ENCODE assay signal across 8 cellular contexts in genomic region chr9:133048595-133048994, GRCh38. TPM values are rescaled to one million over a fixed set of nuclear protein-coding genes. Genes with fewer than 3 reads are reported as not detected.
DNase-seq lines count a peak whose midpoint lies in the region; ATAC-seq and TF ChIP-seq lines count a peak whose summit lies in the region.

No MANE protein-coding gene starts in this region.

- TF ChIP-seq RAD21 in SK-N-SH (IDR thresholded peaks at IDR 0.05; ENCODE audit: low read length): peak; percentile 43

- H3K79me2 ChIP-seq in SK-N-SH (ENCODE audit: insufficient read depth): no peaks in the 10 kb centered on the region

- TF ChIP-seq CTCF in AG04450 (IDR thresholded peaks at IDR 0.05; ENCODE audit: low read depth, low read length): peak; percentile 44
- peak; percentile 39 for TF ChIP-seq CTCF in GM12865 (IDR thresholded peaks at IDR 0.05; ENCODE audit: insufficient read depth, low read depth, low read length, missing control alignments)
- peak; percentile 35; the same call in 1 of the 2 replicates for TF ChIP-seq CTCF in SK-N-SH (IDR thresholded peaks at IDR 0.05)
- TF ChIP-seq CTCF in fibroblast of pulmonary artery (IDR thresholded peaks at IDR 0.05; ENCODE audit: low read length, missing control alignments): peak; percentile 37

- H3K27ac ChIP-seq in AG04450 (ENCODE audit: low read depth, low read length): no peak overlapping the region
- H3K27ac ChIP-seq in SK-N-SH (ENCODE audit: low read depth in 2 of 2, low read length in 1 of 2): no peak overlapping the region

- H3K9ac ChIP-seq in SK-N-SH: no peak overlapping the region

- no peaks in the 10 kb centered on the region for H3K27me3 ChIP-seq in AG04450 (ENCODE audit: control insufficient read depth, insufficient read depth, low read length)
- no peaks in the 10 kb centered on the region for H3K27me3 ChIP-seq in SK-N-SH (ENCODE audit: insufficient read depth)

- no peak overlapping the region for H3K4me3 ChIP-seq in AG04450 (ENCODE audit: low read depth, low read length)
- no peak overlapping the region for H3K4me3 ChIP-seq in GM12865 (ENCODE audit: low read depth, low read length)
- H3K4me3 ChIP-seq in SK-N-SH (ENCODE audit: low read depth in 2 of 2, low read length in 1 of 2): no peak overlapping the region
- H3K4me3 ChIP-seq in fibroblast of pulmonary artery (replicated peaks; ENCODE audit: low read depth, low read length): no peak overlapping the region

- H3K4me2 ChIP-seq in SK-N-SH: no peak overlapping the region

- CTCF ChIA-PET in AG04450 (lab: Charles Lee) (interaction anchor here (0.7 to 4.7 kb wide), 6 partner anchors 13 to 131 kb away, joined by 3 to 23 read pairs (median 4); no protein-coding TSS in a partner anchor), SK-N-SH (lab: Yijun Ruan, JAX) (interaction anchor here (0.6 to 2.3 kb wide), 6 partner anchors 15 to 100 kb away, joined by 3 to 12 read pairs (median 3); no protein-coding TSS in a partner anchor)

- H3K9me2 ChIP-seq in SK-N-SH: no peaks in the 10 kb centered on the region

- no peaks in the 10 kb centered on the region for H4K20me1 ChIP-seq in SK-N-SH (ENCODE audit: insufficient read depth)

- H3K9me3 ChIP-seq in AG04450 (ENCODE audit: control insufficient read depth, insufficient read depth, low read length) (no peaks in the 10 kb centered on the region), SK-N-SH (no peaks in the 10 kb centered on the region)

- POLR2A ChIA-PET in AG04450 (lab: Yijun Ruan, JAX) (interaction anchor here (0.6 kb wide), 1 partner anchor 15 kb away, joined by 4 read pairs; no protein-coding TSS in a partner anchor), SK-N-SH (lab: Yijun Ruan, JAX) (interaction anchor here (1.1 kb wide), 1 partner anchor 65 kb away, joined by 3 read pairs; no protein-coding TSS in a partner anchor)

- TF ChIP-seq EP300 in SK-N-SH (IDR thresholded peaks at IDR 0.05; ENCODE audit: borderline replicate concordance in 1 of 2, low read depth in 1 of 2, low read length in 1 of 2): no peak

- 63% methylated on average over 2 of the region's 5 CpGs for WGBS in SK-N-SH (ENCODE audit: low lambda C conversion rate)

- H3K36me3 ChIP-seq in SK-N-SH (replicated peaks in 1 of 2; ENCODE audit: control insufficient read depth in 1 of 2, insufficient read depth in 2 of 2, low read length in 1 of 2): peaks cover 13 to 56% of the 10 kb centered on the region in 2 experiments

- no peaks in the 10 kb centered on the region for H3F3A ChIP-seq in SK-N-SH (replicated peaks; ENCODE audit: insufficient read depth)

- DNase-seq in AG04450 (ENCODE audit: low read depth, low spot score): no peak
- DNase-seq in GM12865 (ENCODE audit: low read depth): peak; percentile 34
- DNase-seq in SK-N-SH: peak; percentile 58
- DNase-seq in fibroblast of pulmonary artery (ENCODE audit: low read depth): peak; percentile 26
- DNase-seq in stimulated activated naive CD8-positive, alpha-beta T cell treated with anti-CD3 and anti-CD28 coated beads, Interleukin-15, Interleukin-2, amounts not matched to agents 100 U/mL and 50 U/mL, for 24 hours: peak; percentile 19
- no peak for DNase-seq in NCI-H774 (lab: John Stamatoyannopoulos, UW)
- no peak for DNase-seq in activated effector memory CD4-positive, alpha-beta T cell treated with Interleukin-2 at 50 U/mL for 16 hours
- no peak for DNase-seq in activated CD4-positive, CD25-positive, alpha-beta regulatory T cell treated with anti-CD3 and anti-CD28 coated beads, Interleukin-2, amount 50 U/mL, for 72 hours

- ATAC-seq in stimulated activated naive CD8-positive, alpha-beta T cell treated with anti-CD3 and anti-CD28 coated beads, Interleukin-15, Interleukin-2, amounts not matched to agents 100 U/mL and 50 U/mL, for 24 hours: peak; percentile 69

- no peaks in the 10 kb centered on the region for H3K4me1 ChIP-seq in SK-N-SH (ENCODE audit: control insufficient read depth in 1 of 2, insufficient read depth in 2 of 2, low read depth in 1 of 2, low read length in 1 of 2)

- H2AFZ ChIP-seq in SK-N-SH (ENCODE audit: low read depth): no peak overlapping the region

TF ChIP-seq in SK-N-SH, 30 proteins besides CTCF, POLR2A, EP300 and RAD21:
- TF ChIP-seq SMC3 (IDR thresholded peaks at IDR 0.05; ENCODE audit: low read depth, low read length) (peak; percentile 24; the same call in 1 of the 2 replicates), REST (IDR thresholded peaks at IDR 0.05; ENCODE audit: low read depth, low read length) (no peak)
TF ChIP-seq in SK-N-SH: peak in this region for 1.

RNA-seq across cellular contexts. Expression of gene CEL, which starts 13.2 kb away (rescaled TPM):
- polyA plus RNA-seq in AG04450 (2011; rRNA removed) (0.24 and 0.41 TPM in 2 replicates), SK-N-SH (2012; rRNA removed) (0.75 and 0.87 TPM in 2 replicates)
- polyA minus RNA-seq in AG04450 (2011; rRNA and poly(A)+ RNA removed): 0.22 and 0.32 TPM in 2 replicates
- polyA plus RNA-seq in SK-N-SH (2012; cell fraction: cytosol; rRNA removed): 0.24 and 0.35 TPM in 2 replicates
- 6.3 and 7.8 TPM in 2 replicates for polyA plus RNA-seq in SK-N-SH (2012; cell fraction: nucleus; rRNA removed)

RNA-seq across cellular contexts. Expression of gene GTF3C5, which starts 17.8 kb away (rescaled TPM):
- polyA plus RNA-seq in AG04450 (2011; rRNA removed) (36.4 and 39.2 TPM in 2 replicates), SK-N-SH (2012; rRNA removed) (57.3 and 59.1 TPM in 2 replicates)
- 45.2 and 56.8 TPM in 2 replicates for polyA minus RNA-seq in AG04450 (2011; rRNA and poly(A)+ RNA removed)
- polyA plus RNA-seq in SK-N-SH (2012; cell fraction: cytosol; rRNA removed): 29.6 and 37.0 TPM in 2 replicates
- 165 and 172 TPM in 2 replicates for polyA plus RNA-seq in SK-N-SH (2012; cell fraction: nucleus; rRNA removed)

Comparison
In these comparisons a context has a peak if more than half of its experiments do, and no peak if none do; other contexts are left out.
1. DNase-seq: peak in GM12865 (single experiment), SK-N-SH (single experiment), fibroblast of pulmonary artery (single experiment) and stimulated activated naive CD8-positive, alpha-beta T cell treated with anti-CD3 and anti-CD28 coated beads, Interleukin-15, Interleukin-2, amounts not matched to agents 100 U/mL and 50 U/mL, for 24 hours (single experiment); none in AG04450 (single experiment), NCI-H774 (single experiment), activated effector memory CD4-positive, alpha-beta T cell treated with Interleukin-2 at 50 U/mL for 16 hours (single experiment) and activated CD4-positive, CD25-positive, alpha-beta regulatory T cell treated with anti-CD3 and anti-CD28 coated beads, Interleukin-2, amount 50 U/mL, for 72 hours (single experiment).
2. Peak in every context shown above with its lines, with median percentiles within 50 percentile points of each other: CTCF ChIP-seq.